ENCODE assay signal across 8 cellular contexts in genomic region chr1:37807220-37807554, GRCh38. TPM values are rescaled to one million over a fixed set of nuclear protein-coding genes. Genes with fewer than 3 reads are reported as not detected.
A peak's percentile ranks its signal among the peaks of the same experiment; 100 is the strongest.
DNase-seq lines count a peak whose midpoint lies in the region; ATAC-seq and TF ChIP-seq lines count a peak whose summit lies in the region.

No MANE protein-coding gene starts in this region.

- H3K9me3 Mint-ChIP-seq in brain = no peaks in the 10 kb centered on the region

- ATAC-seq in left ventricle myocardium superior (no peak), aorta (ENCODE audit: low FRiP score) (no peak)

- no peaks in the 10 kb centered on the region for H3K9me3 ChIP-seq in right atrium auricular region
- no peaks in the 10 kb centered on the region for H3K9me3 ChIP-seq in mesodermal cell (ENCODE audit: control insufficient read depth, low read length)
- H3K9me3 ChIP-seq in aorta (ENCODE audit: control insufficient read depth, low read length) = no peaks in the 10 kb centered on the region

- intact Hi-C loops in left ventricle myocardium superior (cut with micrococcal nuclease) = no loop called here
- intact Hi-C loops in aorta (cut with DNase I) = loop anchor here (5.0 to 10.0 kb wide), 3 partner anchors 110 to 1342 kb away; partner anchors contain the start of genes CDCA8 (in 1 of the 2) and MRPS15 (in 1 of the 2)

- H3K4me1 ChIP-seq in right atrium auricular region (peaks cover 0 to 23% of the 10 kb centered on the region in 2 donors), mesodermal cell (ENCODE audit: control insufficient read depth, insufficient read depth, low read length, poor library complexity, severe bottlenecking) (peaks cover 4% of the 10 kb centered on the region), aorta (ENCODE audit: control insufficient read depth in 1 of 2, insufficient read depth in 2 of 2, low read length in 2 of 2) (no peaks in the 10 kb centered on the region)

- peaks cover 10% of the 10 kb centered on the region for H3K27me3 Mint-ChIP-seq in brain

- H3K4me3 Mint-ChIP-seq in brain = peak overlapping the region; percentile 85 to 90 (median 86)

- DNase-seq in right atrium auricular region (ENCODE audit: low spot score) (no peak), left ventricle myocardium superior (no peak), aorta (no peak), GM19240 (ENCODE audit: insufficient read length, low spot score) (no peak), NCI-H1930 (lab: John Stamatoyannopoulos, UW) (no peak), KBM-7 (no peak)

- H3K4me1 Mint-ChIP-seq in brain = peaks cover 51% of the 10 kb centered on the region

- H3K36me3 Mint-ChIP-seq in brain = peaks cover 43% of the 10 kb centered on the region

- H3K27ac Mint-ChIP-seq in brain = peak overlapping the region; percentile 50 to 93 (median 80)

- H3K36me3 ChIP-seq in right atrium auricular region = peaks cover 43% of the 10 kb centered on the region
- peaks cover 54% of the 10 kb centered on the region for H3K36me3 ChIP-seq in mesodermal cell (ENCODE audit: control insufficient read depth, insufficient read depth, low read length)
- peaks cover 2 to 7% of the 10 kb centered on the region in 2 donors for H3K36me3 ChIP-seq in aorta (ENCODE audit: control insufficient read depth in 1 of 2, insufficient read depth in 2 of 2, low read length in 1 of 2)

- TF ChIP-seq CTCF in right atrium auricular region (IDR thresholded peaks at IDR 0.05) (no peak), brain (conservative IDR thresholded peaks at IDR 0.05) (no peak)

- in situ Hi-C loops in KBM-7 (cut with MboI; ENCODE audit: low pct_unique_long_range_greater_than_20kb, low sequenced_read_pairs) = no loop called here

- 14 to 20% methylated on average over 6 to 8 of the region's 9 CpGs for WGBS in mesodermal cell (ENCODE audit: insufficient coverage in 2 of 2), 2 experiments
- 10 to 12% methylated on average over 9 of the region's 9 CpGs for WGBS in aorta, 2 donors

- no peaks in the 10 kb centered on the region for H3K27me3 ChIP-seq in right atrium auricular region
- no peaks in the 10 kb centered on the region for H3K27me3 ChIP-seq in aorta (ENCODE audit: control insufficient read depth in 1 of 2, insufficient read depth in 2 of 2, low read length in 1 of 2)

- H3K27ac ChIP-seq in right atrium auricular region (peak overlapping the region; percentile 93 to 96), mesodermal cell (ENCODE audit: low read depth, low read length, severe bottlenecking) (peak overlapping the region; percentile 73), aorta (ENCODE audit: low read depth in 1 of 2, low read length in 2 of 2) (peak overlapping the region in 1 of 2 donors; percentile 78)

- H3K4me3 ChIP-seq in right atrium auricular region (peak overlapping the region; percentile 87 to 88), mesodermal cell (ENCODE audit: extremely low read depth, insufficient read depth, low read length, poor library complexity, severe bottlenecking) (peak overlapping the region; percentile 80), aorta (ENCODE audit: low read length in 2 of 2) (peak overlapping the region; percentile 62 to 90)

RNA-seq across cellular contexts. Expression of gene C1orf122, which starts 0.4 kb away (rescaled TPM):
- total RNA-seq in right atrium auricular region (10 to 100 TPM; 71.5 to 89.3 TPM), left ventricle myocardium superior (45.6 TPM), aorta (10 to 100 TPM; 34.0 to 35.0 TPM)
- polyA plus RNA-seq in brain (ENCODE audit: insufficient read depth, low read depth, low replicate concordance) (111 TPM), aorta (100 to 1,000 TPM in 1 of 2 donors, 10 to 100 TPM in 1; 75.7 to 118 TPM)
- polyA plus RNA-seq in mesodermal cell (2013, experiment 1 of 2) = 44.3 TPM
- polyA plus RNA-seq in mesodermal cell (2013, experiment 2 of 2) = 40.1 TPM

RNA-seq across cellular contexts. Expression of gene YRDC, which starts 0.8 kb away (rescaled TPM):
- 1 to 10 TPM; 6.1 to 8.6 TPM for total RNA-seq in right atrium auricular region
- 4.0 TPM for total RNA-seq in left ventricle myocardium superior
- polyA plus RNA-seq in brain (ENCODE audit: insufficient read depth, low read depth, low replicate concordance) = 18.1 TPM
- 19.6 TPM for polyA plus RNA-seq in mesodermal cell (2013, experiment 1 of 2)
- polyA plus RNA-seq in mesodermal cell (2013, experiment 2 of 2) = 16.0 TPM
- 10 to 100 TPM; 10.2 to 12.2 TPM for total RNA-seq in aorta
- polyA plus RNA-seq in aorta = 10 to 100 TPM in 1 of 2 donors, 1 to 10 TPM in 1; 8.5 to 11.1 TPM

RNA-seq across cellular contexts. Expression of gene MANEAL, which starts 13.5 kb away (rescaled TPM):
- total RNA-seq in right atrium auricular region (1 to 10 TPM in 1 of 2 donors, under 1 TPM in 1; 0.67 to 1.0 TPM), left ventricle myocardium superior (1.8 TPM), aorta (1 to 10 TPM; 1.2 to 1.9 TPM)
- polyA plus RNA-seq in brain (ENCODE audit: insufficient read depth, low read depth, low replicate concordance) (98.9 TPM), aorta (1 to 10 TPM in 1 of 2 donors, under 1 TPM in 1; 0.75 to 2.3 TPM)
- 0.92 TPM for polyA plus RNA-seq in mesodermal cell (2013, experiment 1 of 2)
- 0.46 TPM for polyA plus RNA-seq in mesodermal cell (2013, experiment 2 of 2)

RNA-seq across cellular contexts. Expression of gene EPHA10, which starts 42.3 kb away (rescaled TPM):
- under 1 TPM in 1 of 2 donors, not detected in 1; 0.22 TPM for total RNA-seq in right atrium auricular region
- 0.10 TPM for total RNA-seq in left ventricle myocardium superior
- 5.6 TPM for polyA plus RNA-seq in brain (ENCODE audit: insufficient read depth, low read depth, low replicate concordance)
- not detected for polyA plus RNA-seq in mesodermal cell (2013, experiment 1 of 2)
- not detected for polyA plus RNA-seq in mesodermal cell (2013, experiment 2 of 2)
- under 1 TPM in 1 of 2 donors, not detected in 1; 0.12 TPM for total RNA-seq in aorta
- under 1 TPM; 0.05 to 0.25 TPM for polyA plus RNA-seq in aorta

RNA-seq across cellular contexts. Expression of gene MTF1, which starts 52.2 kb away (rescaled TPM):
- total RNA-seq in right atrium auricular region (1 to 10 TPM; 2.3 to 4.8 TPM), left ventricle myocardium superior (12.8 TPM), aorta (10 to 100 TPM; 21.0 to 23.5 TPM)
- polyA plus RNA-seq in brain (ENCODE audit: insufficient read depth, low read depth, low replicate concordance) (5.0 TPM), aorta (1 to 10 TPM; 2.1 to 2.8 TPM)
- polyA plus RNA-seq in mesodermal cell (2013, experiment 1 of 2) = 3.8 TPM
- polyA plus RNA-seq in mesodermal cell (2013, experiment 2 of 2) = 3.8 TPM
